Comparison of ENCODE assay signal across 9 cellular contexts in genomic region chr6:36598739-36599318, GRCh38. TPM values are rescaled to one million over a fixed set of nuclear protein-coding genes. Genes with fewer than 3 reads are reported as not detected.
A peak's percentile ranks its signal among the peaks of the same experiment; 100 is the strongest.
DNase-seq lines count a peak whose midpoint lies in the region; ATAC-seq and TF ChIP-seq lines count a peak whose summit lies in the region.
"Had no signal": no experiment of that assay in that cellular context is flagged by ENCODE, and none has a peak within 500 bp of the region (broad histone marks: within the 10 kb centered on the region; RNA-seq: fewer than 3 reads in every experiment).

No MANE protein-coding gene starts in this region.

- no peak for TF ChIP-seq EP300 in SK-N-SH (IDR thresholded peaks at IDR 0.05; ENCODE audit: borderline replicate concordance in 1 of 2, low read depth in 1 of 2, low read length in 1 of 2)

- H3F3A ChIP-seq in SK-N-SH (replicated peaks; ENCODE audit: insufficient read depth): peaks cover 57% of the 10 kb centered on the region

- peaks cover 24% of the 10 kb centered on the region for H3K4me1 Mint-ChIP-seq in activated T-helper 17 cell treated with anti-CD3 and anti-CD28 coated beads, Interleukin-2, amount 50 U/mL, for 72 hours
- peaks cover 76 to 83% of the 10 kb centered on the region in 2 donors for H3K4me1 Mint-ChIP-seq in immature natural killer cell
- peaks cover 68% of the 10 kb centered on the region for H3K4me1 Mint-ChIP-seq in stimulated activated naive CD8-positive, alpha-beta T cell treated with anti-CD3 and anti-CD28 coated beads, Interleukin-15, amount 100 ng/mL, for 72 hours

- no peaks in the 10 kb centered on the region for H3K9me2 ChIP-seq in SK-N-SH

- peaks cover 72 to 90% of the 10 kb centered on the region in 2 experiments for H3K36me3 ChIP-seq in SK-N-SH (replicated peaks in 1 of 2; ENCODE audit: control insufficient read depth in 1 of 2, insufficient read depth in 2 of 2, low read length in 1 of 2)

- H3K4me2 ChIP-seq in SK-N-SH: peak overlapping the region; percentile 81

- H3K4me3 Mint-ChIP-seq in activated T-helper 17 cell treated with anti-CD3 and anti-CD28 coated beads, Interleukin-2, amount 50 U/mL, for 72 hours: peak overlapping the region; percentile 86
- H3K4me3 Mint-ChIP-seq in immature natural killer cell: peak overlapping the region; percentile 69 to 94 (median 84)
- peak overlapping the region; percentile 88 to 96 for H3K4me3 Mint-ChIP-seq in stimulated activated naive CD8-positive, alpha-beta T cell treated with anti-CD3 and anti-CD28 coated beads, Interleukin-15, amount 100 ng/mL, for 72 hours

- H3K27ac Mint-ChIP-seq in activated T-helper 17 cell treated with anti-CD3 and anti-CD28 coated beads, Interleukin-2, amount 50 U/mL, for 72 hours: peak overlapping the region; percentile 73
- H3K27ac Mint-ChIP-seq in immature natural killer cell: peak overlapping the region; percentile 56 to 85 (median 76)
- peak overlapping the region; percentile 22 to 86 for H3K27ac Mint-ChIP-seq in stimulated activated naive CD8-positive, alpha-beta T cell treated with anti-CD3 and anti-CD28 coated beads, Interleukin-15, amount 100 ng/mL, for 72 hours

- H3K4me3 ChIP-seq in SK-N-SH (ENCODE audit: low read depth in 2 of 2, low read length in 1 of 2): peak overlapping the region; percentile 58 to 74

- TF ChIP-seq CTCF in SK-N-SH (IDR thresholded peaks at IDR 0.05): no peak

- peaks cover 100% of the 10 kb centered on the region for H3K36me3 Mint-ChIP-seq in activated T-helper 17 cell treated with anti-CD3 and anti-CD28 coated beads, Interleukin-2, amount 50 U/mL, for 72 hours (ENCODE audit: low read depth)
- peaks cover 44 to 71% (median 64%) of the 10 kb centered on the region in 3 donors for H3K36me3 Mint-ChIP-seq in immature natural killer cell

- no peaks in the 10 kb centered on the region for H3K27me3 Mint-ChIP-seq in activated T-helper 17 cell treated with anti-CD3 and anti-CD28 coated beads, Interleukin-2, amount 50 U/mL, for 72 hours
- H3K27me3 Mint-ChIP-seq in immature natural killer cell (ENCODE audit: low read depth in 3 of 3): peaks cover 12 to 30% (median 25%) of the 10 kb centered on the region in 3 donors
- H3K27me3 Mint-ChIP-seq in stimulated activated naive CD8-positive, alpha-beta T cell treated with anti-CD3 and anti-CD28 coated beads, Interleukin-15, amount 100 ng/mL, for 72 hours: no peaks in the 10 kb centered on the region

- H3K9me3 ChIP-seq in SK-N-SH: no peaks in the 10 kb centered on the region

- peaks cover 25 to 43% of the 10 kb centered on the region in 2 experiments for H3K4me1 ChIP-seq in SK-N-SH (ENCODE audit: control insufficient read depth in 1 of 2, insufficient read depth in 2 of 2, low read depth in 1 of 2, low read length in 1 of 2)

- H3K9me3 Mint-ChIP-seq in activated T-helper 17 cell treated with anti-CD3 and anti-CD28 coated beads, Interleukin-2, amount 50 U/mL, for 72 hours: no peaks in the 10 kb centered on the region
- H3K9me3 Mint-ChIP-seq in immature natural killer cell: peaks cover 0 to 2% (median 0%) of the 10 kb centered on the region in 6 donors
- H3K9me3 Mint-ChIP-seq in stimulated activated naive CD8-positive, alpha-beta T cell treated with anti-CD3 and anti-CD28 coated beads, Interleukin-15, amount 100 ng/mL, for 72 hours: no peaks in the 10 kb centered on the region

- POLR2A ChIA-PET in SK-N-SH (lab: Yijun Ruan, JAX): interaction anchor here (2.4 kb wide), 1 partner anchor 9 kb away, joined by 22 read pairs; no protein-coding TSS in a partner anchor

- no peak overlapping the region for H2AFZ ChIP-seq in SK-N-SH (ENCODE audit: low read depth)

- H3K79me2 ChIP-seq in SK-N-SH (ENCODE audit: insufficient read depth): peaks cover 96% of the 10 kb centered on the region

- DNase-seq in SK-N-SH: no peak
- DNase-seq in immature natural killer cell: no peak
- DNase-seq in stimulated activated naive CD8-positive, alpha-beta T cell treated with anti-CD3 and anti-CD28 coated beads, Interleukin-15, amount 100 ng/mL, for 72 hours: no peak
- DNase-seq in G401 (ENCODE audit: low spot score): no peak
- DNase-seq in midbrain (lab: John Stamatoyannopoulos, UW): no peak
- no peak for DNase-seq in NCI-H128 (lab: John Stamatoyannopoulos, UW; ENCODE audit: unreplicated experiment)
- DNase-seq: NCI-H187 treated with DMSO at 0.1 percent for 48 hours had no signal

- H3K9ac ChIP-seq in SK-N-SH: peak overlapping the region; percentile 40; the same call in 1 of the 2 replicates

- H4K20me1 ChIP-seq in SK-N-SH (ENCODE audit: insufficient read depth): peaks cover 92% of the 10 kb centered on the region

- in situ Hi-C loops in G401 (cut with HindIII; ENCODE audit: low sequenced_read_pairs): no loop called here

- CTCF ChIA-PET in SK-N-SH (lab: Yijun Ruan, JAX): interaction anchor here (1.2 to 8.3 kb wide), 6 partner anchors 9 to 160 kb away, joined by 3 to 46 read pairs (median 6); no protein-coding TSS in a partner anchor

- peak overlapping the region in 1 of 2 experiments; percentile 5; a peak in 1 of 4 replicates for H3K27ac ChIP-seq in SK-N-SH (ENCODE audit: low read depth in 2 of 2, low read length in 1 of 2)

- TF ChIP-seq RAD21 in SK-N-SH (IDR thresholded peaks at IDR 0.05; ENCODE audit: low read length): no peak

- no peak for ATAC-seq in SK-N-SH treated with all-trans-retinoic acid at 6 μM for 48 hours
- ATAC-seq in activated T-helper 17 cell treated with anti-CD3 and anti-CD28 coated beads, Interleukin-2, amount 50 U/mL, for 72 hours (replicated peaks): no peak
- no peak for ATAC-seq in stimulated activated naive CD8-positive, alpha-beta T cell treated with anti-CD3 and anti-CD28 coated beads, Interleukin-15, amount 100 ng/mL, for 72 hours

- H3K27me3 ChIP-seq in SK-N-SH (ENCODE audit: insufficient read depth): no peaks in the 10 kb centered on the region

- 45% methylated on average over 11 of the region's 11 CpGs for WGBS in SK-N-SH (ENCODE audit: low lambda C conversion rate)

TF ChIP-seq in SK-N-SH, 30 proteins besides CTCF, POLR2A, EP300 and RAD21 (continues in another document):
- no peak for TF ChIP-seq MEF2A (IDR thresholded peaks at IDR 0.05; ENCODE audit: borderline replicate concordance, low read depth)
- no peak for TF ChIP-seq ZBTB33 (IDR thresholded peaks at IDR 0.05; ENCODE audit: borderline replicate concordance, low read depth)
- TF ChIP-seq EZH2phosphoT487 (IDR thresholded peaks at IDR 0.05; ENCODE audit: borderline replicate concordance, low read depth): no peak
- no peak for TF ChIP-seq MXI1 (IDR thresholded peaks at IDR 0.05; ENCODE audit: low read depth, low read length)
- TF ChIP-seq TEAD4 (IDR thresholded peaks at IDR 0.05; ENCODE audit: borderline replicate concordance, insufficient read depth): no peak
- TF ChIP-seq YY1 (IDR thresholded peaks at IDR 0.05; ENCODE audit: low read depth): no peak

TF ChIP-seq in SK-N-SH treated with all-trans-retinoic acid at 6 μM for 48 hours, 23 proteins besides CTCF, POLR2A, EP300 and RAD21 (continues in another document):
- TF ChIP-seq PPARA (CRISPR knock-in tag; IDR thresholded peaks at IDR 0.05; ENCODE audit: borderline replicate concordance) (no peak), ZNF565 (CRISPR knock-in tag; conservative IDR thresholded peaks at IDR 0.05; ENCODE audit: low read depth) (no peak), CSDC2 (CRISPR knock-in tag; IDR thresholded peaks at IDR 0.05) (no peak), OSR1 (CRISPR knock-in tag; IDR thresholded peaks at IDR 0.05) (no peak), CREB5 (CRISPR knock-in tag; IDR thresholded peaks at IDR 0.05; ENCODE audit: low read depth) (no peak)

RNA-seq across cellular contexts. Expression of gene SRSF3, which starts 4.7 kb away (rescaled TPM):
- polyA plus RNA-seq in SK-N-SH (2012; rRNA removed) (330 and 351 TPM in 2 replicates), immature natural killer cell (100 to 1,000 TPM; 344 to 391 (median 379) TPM)
- 405 and 473 TPM in 2 replicates for polyA plus RNA-seq in SK-N-SH (2012; cell fraction: cytosol; rRNA removed)
- polyA plus RNA-seq in SK-N-SH (2012; cell fraction: nucleus; rRNA removed): 242 and 281 TPM in 2 replicates
- 100 to 1,000 TPM; 277 to 473 TPM for total RNA-seq in activated T-helper 17 cell treated with anti-CD3 and anti-CD28 coated beads, Interleukin-2, amount 50 U/mL, for 72 hours
- total RNA-seq in G401 (2014; rRNA removed; shearing (Covaris generic)): 342 and 464 TPM in 2 replicates

RNA-seq across cellular contexts. Expression of gene STK38, which starts 51.5 kb away (rescaled TPM):
- polyA plus RNA-seq in SK-N-SH (2012; rRNA removed) (10.2 and 12.0 TPM in 2 replicates), immature natural killer cell (100 to 1,000 TPM in 1 of 3 donors, 10 to 100 TPM in 2; 74.2 to 179 (median 81.2) TPM)
- polyA plus RNA-seq in SK-N-SH (2012; cell fraction: cytosol; rRNA removed): 11.0 and 11.9 TPM in 2 replicates
- polyA plus RNA-seq in SK-N-SH (2012; cell fraction: nucleus; rRNA removed): 13.5 and 27.9 TPM in 2 replicates
- 10 to 100 TPM; 24.4 to 34.3 TPM for total RNA-seq in activated T-helper 17 cell treated with anti-CD3 and anti-CD28 coated beads, Interleukin-2, amount 50 U/mL, for 72 hours
- total RNA-seq in G401 (2014; rRNA removed; shearing (Covaris generic)): 11.8 and 19.6 TPM in 2 replicates
